In genomic region chr1:230126529-230127104, GRCh38 we compare ENCODE assay signal across 1 cellular context.
A peak's percentile ranks its signal among the peaks of the same experiment; 100 is the strongest.
TF ChIP-seq lines count a peak whose summit lies in the region.

No MANE protein-coding gene starts in this region.

TF ChIP-seq in K562, 482 proteins besides CTCF, POLR2A, EP300 and RAD21 (continued from another document and continues in another):
- TF ChIP-seq BRCA1 (IDR thresholded peaks at IDR 0.05), result no peak
- TF ChIP-seq BRCA1 (CRISPR knock-in tag; IDR thresholded peaks at IDR 0.05), result no peak
- TF ChIP-seq ZNF584 (CRISPR knock-in tag; IDR thresholded peaks at IDR 0.05; ENCODE audit: low read depth), result peak; percentile 71; the same call in 1 of the 2 replicates
- no peak for TF ChIP-seq HDGF (IDR thresholded peaks at IDR 0.05)
- no peak for TF ChIP-seq PTBP1 (IDR thresholded peaks at IDR 0.05; ENCODE audit: low read depth, low read length)
- peak; percentile 63; the same call in 1 of the 2 replicates for TF ChIP-seq ZNF311 (CRISPR knock-in tag; IDR thresholded peaks at IDR 0.05)
- no peak for TF ChIP-seq TAF15 (IDR thresholded peaks at IDR 0.05; ENCODE audit: low read depth, low read length)
- 0 out of 2 replicates have a peak, but pooled peaks have one; percentile 33 for TF ChIP-seq ELF2 (CRISPR knock-in tag; IDR thresholded peaks at IDR 0.05)
- no peak for TF ChIP-seq FOS (IDR thresholded peaks at IDR 0.05; ENCODE audit: extremely low read depth, insufficient read length)
- TF ChIP-seq, protein P1, sequence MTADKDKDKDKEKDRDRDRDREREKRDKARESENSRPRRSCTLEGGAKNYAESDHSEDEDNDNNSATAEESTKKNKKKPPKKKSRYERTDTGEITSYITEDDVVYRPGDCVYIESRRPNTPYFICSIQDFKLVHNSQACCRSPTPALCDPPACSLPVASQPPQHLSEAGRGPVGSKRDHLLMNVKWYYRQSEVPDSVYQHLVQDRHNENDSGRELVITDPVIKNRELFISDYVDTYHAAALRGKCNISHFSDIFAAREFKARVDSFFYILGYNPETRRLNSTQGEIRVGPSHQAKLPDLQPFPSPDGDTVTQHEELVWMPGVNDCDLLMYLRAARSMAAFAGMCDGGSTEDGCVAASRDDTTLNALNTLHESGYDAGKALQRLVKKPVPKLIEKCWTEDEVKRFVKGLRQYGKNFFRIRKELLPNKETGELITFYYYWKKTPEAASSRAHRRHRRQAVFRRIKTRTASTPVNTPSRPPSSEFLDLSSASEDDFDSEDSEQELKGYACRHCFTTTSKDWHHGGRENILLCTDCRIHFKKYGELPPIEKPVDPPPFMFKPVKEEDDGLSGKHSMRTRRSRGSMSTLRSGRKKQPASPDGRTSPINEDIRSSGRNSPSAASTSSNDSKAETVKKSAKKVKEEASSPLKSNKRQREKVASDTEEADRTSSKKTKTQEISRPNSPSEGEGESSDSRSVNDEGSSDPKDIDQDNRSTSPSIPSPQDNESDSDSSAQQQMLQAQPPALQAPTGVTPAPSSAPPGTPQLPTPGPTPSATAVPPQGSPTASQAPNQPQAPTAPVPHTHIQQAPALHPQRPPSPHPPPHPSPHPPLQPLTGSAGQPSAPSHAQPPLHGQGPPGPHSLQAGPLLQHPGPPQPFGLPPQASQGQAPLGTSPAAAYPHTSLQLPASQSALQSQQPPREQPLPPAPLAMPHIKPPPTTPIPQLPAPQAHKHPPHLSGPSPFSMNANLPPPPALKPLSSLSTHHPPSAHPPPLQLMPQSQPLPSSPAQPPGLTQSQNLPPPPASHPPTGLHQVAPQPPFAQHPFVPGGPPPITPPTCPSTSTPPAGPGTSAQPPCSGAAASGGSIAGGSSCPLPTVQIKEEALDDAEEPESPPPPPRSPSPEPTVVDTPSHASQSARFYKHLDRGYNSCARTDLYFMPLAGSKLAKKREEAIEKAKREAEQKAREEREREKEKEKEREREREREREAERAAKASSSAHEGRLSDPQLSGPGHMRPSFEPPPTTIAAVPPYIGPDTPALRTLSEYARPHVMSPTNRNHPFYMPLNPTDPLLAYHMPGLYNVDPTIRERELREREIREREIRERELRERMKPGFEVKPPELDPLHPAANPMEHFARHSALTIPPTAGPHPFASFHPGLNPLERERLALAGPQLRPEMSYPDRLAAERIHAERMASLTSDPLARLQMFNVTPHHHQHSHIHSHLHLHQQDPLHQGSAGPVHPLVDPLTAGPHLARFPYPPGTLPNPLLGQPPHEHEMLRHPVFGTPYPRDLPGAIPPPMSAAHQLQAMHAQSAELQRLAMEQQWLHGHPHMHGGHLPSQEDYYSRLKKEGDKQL (CRISPR knock-in tag; IDR thresholded peaks at IDR 0.05; ENCODE audit: borderline replicate concordance), result no peak
- TF ChIP-seq ZNF184 (CRISPR knock-in tag; IDR thresholded peaks at IDR 0.05), result no peak
- TF ChIP-seq RBM34 (IDR thresholded peaks at IDR 0.05; ENCODE audit: borderline replicate concordance, insufficient read depth, low read length), result no peak
- no peak for TF ChIP-seq ZNF586 (CRISPR knock-in tag; conservative IDR thresholded peaks at IDR 0.05)
- TF ChIP-seq CHCHD3 (CRISPR knock-in tag; IDR thresholded peaks at IDR 0.05), result no peak
- TF ChIP-seq ZBED1 (IDR thresholded peaks at IDR 0.05), result no peak
- TF ChIP-seq ZC3H8 (IDR thresholded peaks at IDR 0.05), result no peak
- no peak for TF ChIP-seq ZNF124 (CRISPR knock-in tag; IDR thresholded peaks at IDR 0.05)
- 0 out of 2 replicates have a peak, but pooled peaks have one; percentile 0 for TF ChIP-seq ADNP (tag; IDR thresholded peaks at IDR 0.05)
- TF ChIP-seq, protein P2, sequence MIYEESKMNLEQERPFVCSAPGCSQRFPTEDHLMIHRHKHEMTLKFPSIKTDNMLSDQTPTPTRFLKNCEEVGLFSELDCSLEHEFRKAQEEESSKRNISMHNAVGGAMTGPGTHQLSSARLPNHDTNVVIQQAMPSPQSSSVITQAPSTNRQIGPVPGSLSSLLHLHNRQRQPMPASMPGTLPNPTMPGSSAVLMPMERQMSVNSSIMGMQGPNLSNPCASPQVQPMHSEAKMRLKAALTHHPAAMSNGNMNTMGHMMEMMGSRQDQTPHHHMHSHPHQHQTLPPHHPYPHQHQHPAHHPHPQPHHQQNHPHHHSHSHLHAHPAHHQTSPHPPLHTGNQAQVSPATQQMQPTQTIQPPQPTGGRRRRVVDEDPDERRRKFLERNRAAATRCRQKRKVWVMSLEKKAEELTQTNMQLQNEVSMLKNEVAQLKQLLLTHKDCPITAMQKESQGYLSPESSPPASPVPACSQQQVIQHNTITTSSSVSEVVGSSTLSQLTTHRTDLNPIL (CRISPR knock-in tag; IDR thresholded peaks at IDR 0.05), result peak; percentile 11; the same call in 1 of the 2 replicates
- TF ChIP-seq FOXJ2 (tag; IDR thresholded peaks at IDR 0.05), result no peak
- TF ChIP-seq IFI16 (CRISPR knock-in tag; IDR thresholded peaks at IDR 0.05), result peak; percentile 26; the same call in 1 of the 2 replicates
- TF ChIP-seq MYC (IDR thresholded peaks at IDR 0.05; ENCODE audit: low read depth, low read length), result no peak
- TF ChIP-seq MYC (CRISPR knock-in tag; IDR thresholded peaks at IDR 0.05; ENCODE audit: borderline replicate concordance, low read depth), result 0 out of 2 replicates have a peak, but pooled peaks have one; percentile 22
- no peak for TF ChIP-seq ETV6 (IDR thresholded peaks at IDR 0.05; ENCODE audit: borderline replicate concordance in 1 of 2, low read depth in 2 of 2, low read length in 1 of 2)
- TF ChIP-seq ETV6 (CRISPR knock-in tag; IDR thresholded peaks at IDR 0.05; ENCODE audit: borderline replicate concordance), result no peak
- TF ChIP-seq ILK (tag; IDR thresholded peaks at IDR 0.05; ENCODE audit: borderline replicate concordance, low read depth), result no peak
- no peak for TF ChIP-seq SREBF2 (CRISPR knock-in tag; IDR thresholded peaks at IDR 0.05)
- no peak for TF ChIP-seq ZNF75A (CRISPR knock-in tag; IDR thresholded peaks at IDR 0.05)
- TF ChIP-seq CBFB (CRISPR knock-in tag; IDR thresholded peaks at IDR 0.05), result 0 out of 2 replicates have a peak, but pooled peaks have one; percentile 46
- TF ChIP-seq, protein P3, sequence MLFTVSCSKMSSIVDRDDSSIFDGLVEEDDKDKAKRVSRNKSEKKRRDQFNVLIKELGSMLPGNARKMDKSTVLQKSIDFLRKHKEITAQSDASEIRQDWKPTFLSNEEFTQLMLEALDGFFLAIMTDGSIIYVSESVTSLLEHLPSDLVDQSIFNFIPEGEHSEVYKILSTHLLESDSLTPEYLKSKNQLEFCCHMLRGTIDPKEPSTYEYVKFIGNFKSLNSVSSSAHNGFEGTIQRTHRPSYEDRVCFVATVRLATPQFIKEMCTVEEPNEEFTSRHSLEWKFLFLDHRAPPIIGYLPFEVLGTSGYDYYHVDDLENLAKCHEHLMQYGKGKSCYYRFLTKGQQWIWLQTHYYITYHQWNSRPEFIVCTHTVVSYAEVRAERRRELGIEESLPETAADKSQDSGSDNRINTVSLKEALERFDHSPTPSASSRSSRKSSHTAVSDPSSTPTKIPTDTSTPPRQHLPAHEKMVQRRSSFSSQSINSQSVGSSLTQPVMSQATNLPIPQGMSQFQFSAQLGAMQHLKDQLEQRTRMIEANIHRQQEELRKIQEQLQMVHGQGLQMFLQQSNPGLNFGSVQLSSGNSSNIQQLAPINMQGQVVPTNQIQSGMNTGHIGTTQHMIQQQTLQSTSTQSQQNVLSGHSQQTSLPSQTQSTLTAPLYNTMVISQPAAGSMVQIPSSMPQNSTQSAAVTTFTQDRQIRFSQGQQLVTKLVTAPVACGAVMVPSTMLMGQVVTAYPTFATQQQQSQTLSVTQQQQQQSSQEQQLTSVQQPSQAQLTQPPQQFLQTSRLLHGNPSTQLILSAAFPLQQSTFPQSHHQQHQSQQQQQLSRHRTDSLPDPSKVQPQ (CRISPR knock-in tag; IDR thresholded peaks at IDR 0.05; ENCODE audit: borderline replicate concordance), result peak; percentile 39; the same call in 1 of the 2 replicates
- no peak for TF ChIP-seq RFX7 (CRISPR knock-in tag; IDR thresholded peaks at IDR 0.05)
- TF ChIP-seq EHMT2 (IDR thresholded peaks at IDR 0.05), result no peak
- TF ChIP-seq, protein P4, sequence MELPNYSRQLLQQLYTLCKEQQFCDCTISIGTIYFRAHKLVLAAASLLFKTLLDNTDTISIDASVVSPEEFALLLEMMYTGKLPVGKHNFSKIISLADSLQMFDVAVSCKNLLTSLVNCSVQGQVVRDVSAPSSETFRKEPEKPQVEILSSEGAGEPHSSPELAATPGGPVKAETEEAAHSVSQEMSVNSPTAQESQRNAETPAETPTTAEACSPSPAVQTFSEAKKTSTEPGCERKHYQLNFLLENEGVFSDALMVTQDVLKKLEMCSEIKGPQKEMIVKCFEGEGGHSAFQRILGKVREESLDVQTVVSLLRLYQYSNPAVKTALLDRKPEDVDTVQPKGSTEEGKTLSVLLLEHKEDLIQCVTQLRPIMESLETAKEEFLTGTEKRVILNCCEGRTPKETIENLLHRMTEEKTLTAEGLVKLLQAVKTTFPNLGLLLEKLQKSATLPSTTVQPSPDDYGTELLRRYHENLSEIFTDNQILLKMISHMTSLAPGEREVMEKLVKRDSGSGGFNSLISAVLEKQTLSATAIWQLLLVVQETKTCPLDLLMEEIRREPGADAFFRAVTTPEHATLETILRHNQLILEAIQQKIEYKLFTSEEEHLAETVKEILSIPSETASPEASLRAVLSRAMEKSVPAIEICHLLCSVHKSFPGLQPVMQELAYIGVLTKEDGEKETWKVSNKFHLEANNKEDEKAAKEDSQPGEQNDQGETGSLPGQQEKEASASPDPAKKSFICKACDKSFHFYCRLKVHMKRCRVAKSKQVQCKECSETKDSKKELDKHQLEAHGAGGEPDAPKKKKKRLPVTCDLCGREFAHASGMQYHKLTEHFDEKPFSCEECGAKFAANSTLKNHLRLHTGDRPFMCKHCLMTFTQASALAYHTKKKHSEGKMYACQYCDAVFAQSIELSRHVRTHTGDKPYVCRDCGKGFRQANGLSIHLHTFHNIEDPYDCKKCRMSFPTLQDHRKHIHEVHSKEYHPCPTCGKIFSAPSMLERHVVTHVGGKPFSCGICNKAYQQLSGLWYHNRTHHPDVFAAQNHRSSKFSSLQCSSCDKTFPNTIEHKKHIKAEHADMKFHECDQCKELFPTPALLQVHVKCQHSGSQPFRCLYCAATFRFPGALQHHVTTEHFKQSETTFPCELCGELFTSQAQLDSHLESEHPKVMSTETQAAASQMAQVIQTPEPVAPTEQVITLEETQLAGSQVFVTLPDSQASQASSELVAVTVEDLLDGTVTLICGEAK (IDR thresholded peaks at IDR 0.05), result 0 out of 2 replicates have a peak, but pooled peaks have one; percentile 11
- TF ChIP-seq, protein P4 (CRISPR knock-in tag; IDR thresholded peaks at IDR 0.05), result no peak
- TF ChIP-seq, protein P5, sequence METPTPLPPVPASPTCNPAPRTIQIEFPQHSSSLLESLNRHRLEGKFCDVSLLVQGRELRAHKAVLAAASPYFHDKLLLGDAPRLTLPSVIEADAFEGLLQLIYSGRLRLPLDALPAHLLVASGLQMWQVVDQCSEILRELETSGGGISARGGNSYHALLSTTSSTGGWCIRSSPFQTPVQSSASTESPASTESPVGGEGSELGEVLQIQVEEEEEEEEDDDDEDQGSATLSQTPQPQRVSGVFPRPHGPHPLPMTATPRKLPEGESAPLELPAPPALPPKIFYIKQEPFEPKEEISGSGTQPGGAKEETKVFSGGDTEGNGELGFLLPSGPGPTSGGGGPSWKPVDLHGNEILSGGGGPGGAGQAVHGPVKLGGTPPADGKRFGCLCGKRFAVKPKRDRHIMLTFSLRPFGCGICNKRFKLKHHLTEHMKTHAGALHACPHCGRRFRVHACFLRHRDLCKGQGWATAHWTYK (CRISPR knock-in tag; IDR thresholded peaks at IDR 0.05), result peak; percentile 66; the same call in 1 of the 2 replicates
- TF ChIP-seq FIP1L1 (IDR thresholded peaks at IDR 0.05; ENCODE audit: low read depth, low read length, poor library complexity, severe bottlenecking), result no peak
- 0 out of 2 replicates have a peak, but pooled peaks have one; percentile 23 for TF ChIP-seq XRCC5 (IDR thresholded peaks at IDR 0.05; ENCODE audit: low read depth, low read length)
- no peak for TF ChIP-seq GATAD2B (IDR thresholded peaks at IDR 0.05; ENCODE audit: borderline replicate concordance)
- no peak for TF ChIP-seq MBD2 (IDR thresholded peaks at IDR 0.05; ENCODE audit: borderline replicate concordance, low read depth)
- TF ChIP-seq SMAD1 (IDR thresholded peaks at IDR 0.05; ENCODE audit: low read depth, low read length, partially characterized antibody), result no peak
